In genomic region chr3:71583569-71584215, GRCh38 we compare ENCODE assay signal across 1 cellular context.
TF ChIP-seq lines count a peak whose summit lies in the region.

TSS of gene FOXP1 (minus strand) at chr3:71583728. CDS start at chr3:71198381, 385,347 bp downstream.

TF ChIP-seq in HepG2, 621 proteins besides CTCF, POLR2A, EP300 and RAD21 (continued from another document and continues in another):
- peak; percentile 75; the same call in 1 of the 2 replicates for TF ChIP-seq ZNF800 (CRISPR knock-in tag; IDR thresholded peaks at IDR 0.05)
- no peak for TF ChIP-seq MAF1 (CRISPR knock-in tag; IDR thresholded peaks at IDR 0.05; ENCODE audit: borderline replicate concordance)
- TF ChIP-seq ZNF770 (CRISPR knock-in tag; IDR thresholded peaks at IDR 0.05): no peak
- TF ChIP-seq SSRP1 (CRISPR knock-in tag; IDR thresholded peaks at IDR 0.05): no peak
- TF ChIP-seq MATR3 (CRISPR knock-in tag; IDR thresholded peaks at IDR 0.05): no peak
- peak; percentile 24; the same call in 1 of the 2 replicates for TF ChIP-seq ZNF580 (CRISPR knock-in tag; IDR thresholded peaks at IDR 0.05; ENCODE audit: borderline replicate concordance, low read depth)
- no peak for TF ChIP-seq ZNF276 (CRISPR knock-in tag; IDR thresholded peaks at IDR 0.05; ENCODE audit: low read depth)
- no peak for TF ChIP-seq GPBP1L1 (CRISPR knock-in tag; IDR thresholded peaks at IDR 0.05)
- no peak for TF ChIP-seq SOX5 (CRISPR knock-in tag; IDR thresholded peaks at IDR 0.05; ENCODE audit: borderline replicate concordance)
- TF ChIP-seq ZBTB2 (CRISPR knock-in tag; IDR thresholded peaks at IDR 0.05; ENCODE audit: low read depth): peak; percentile 58; the same call in 1 of the 2 replicates
- TF ChIP-seq MZF1 (CRISPR knock-in tag; IDR thresholded peaks at IDR 0.05; ENCODE audit: borderline replicate concordance): no peak
- no peak for TF ChIP-seq BCLAF1 (IDR thresholded peaks at IDR 0.05)
- TF ChIP-seq ZNF44 (CRISPR knock-in tag; IDR thresholded peaks at IDR 0.05): no peak
- peak; percentile 64 for TF ChIP-seq YEATS4 (CRISPR knock-in tag; IDR thresholded peaks at IDR 0.05; ENCODE audit: borderline replicate concordance)
- TF ChIP-seq KAT2B (IDR thresholded peaks at IDR 0.05; ENCODE audit: borderline replicate concordance, low read depth, low read length): no peak
- TF ChIP-seq TP53 (CRISPR knock-in tag; conservative IDR thresholded peaks at IDR 0.05): no peak
- TF ChIP-seq ZNF614 (CRISPR knock-in tag; IDR thresholded peaks at IDR 0.05; ENCODE audit: borderline replicate concordance): no peak
- TF ChIP-seq ZBTB26 (CRISPR knock-in tag; IDR thresholded peaks at IDR 0.05; ENCODE audit: borderline replicate concordance): no peak
- no peak; the same call in 1 of the 2 replicates for TF ChIP-seq SNAI1 (CRISPR knock-in tag; IDR thresholded peaks at IDR 0.05; ENCODE audit: borderline replicate concordance)
- TF ChIP-seq REL (CRISPR knock-in tag; conservative IDR thresholded peaks at IDR 0.05): no peak
- peak in 1 of 2 experiments; percentile 10; a peak in 2 of 4 replicates for TF ChIP-seq HMGXB4 (CRISPR knock-in tag; IDR thresholded peaks at IDR 0.05; ENCODE audit: borderline replicate concordance in 1 of 2, low read depth in 1 of 2)
- peak; percentile 59; the same call in 1 of the 2 replicates for TF ChIP-seq SATB2 (CRISPR knock-in tag; IDR thresholded peaks at IDR 0.05)
- no peak for TF ChIP-seq TSC22D2 (CRISPR knock-in tag; IDR thresholded peaks at IDR 0.05; ENCODE audit: borderline replicate concordance)
- no peak for TF ChIP-seq ZNF703 (CRISPR knock-in tag; IDR thresholded peaks at IDR 0.05; ENCODE audit: borderline replicate concordance)
- no peak for TF ChIP-seq SKIL (CRISPR knock-in tag; IDR thresholded peaks at IDR 0.05; ENCODE audit: borderline replicate concordance)
- no peak for TF ChIP-seq LCORL (IDR thresholded peaks at IDR 0.05)
- no peak for TF ChIP-seq LCORL (CRISPR knock-in tag; IDR thresholded peaks at IDR 0.05)
- no peak for TF ChIP-seq HMG20A (CRISPR knock-in tag; IDR thresholded peaks at IDR 0.05; ENCODE audit: borderline replicate concordance)
- no peak for TF ChIP-seq TBP (CRISPR knock-in tag; IDR thresholded peaks at IDR 0.05)
- TF ChIP-seq BRCA1 (CRISPR knock-in tag; IDR thresholded peaks at IDR 0.05): no peak
- no peak for TF ChIP-seq ERF (CRISPR knock-in tag; IDR thresholded peaks at IDR 0.05)
- TF ChIP-seq RFXANK (CRISPR knock-in tag; IDR thresholded peaks at IDR 0.05): no peak
- TF ChIP-seq ATF1 (CRISPR knock-in tag; IDR thresholded peaks at IDR 0.05): peak; percentile 50; the same call in 1 of the 2 replicates
- TF ChIP-seq MBNL3 (CRISPR knock-in tag; conservative IDR thresholded peaks at IDR 0.05): no peak
- TF ChIP-seq TOE1 (CRISPR knock-in tag; IDR thresholded peaks at IDR 0.05): no peak
